ENCODE assay signal across 15 cellular contexts in genomic region chr10:73937333-73938020, GRCh38. TPM values are rescaled to one million over a fixed set of nuclear protein-coding genes. Genes with fewer than 3 reads are reported as not detected.
DNase-seq lines count a peak whose midpoint lies in the region; ATAC-seq and TF ChIP-seq lines count a peak whose summit lies in the region.
"Had no signal": no experiment of that assay in that cellular context is flagged by ENCODE, and none has a peak within 500 bp of the region (broad histone marks: within the 10 kb centered on the region; RNA-seq: fewer than 3 reads in every experiment).

No MANE protein-coding gene starts in this region.

- peak overlapping the region; percentile 34 for H3K27ac Mint-ChIP-seq in Calu3 (ENCODE audit: unreplicated experiment)
- no peak overlapping the region for H3K27ac Mint-ChIP-seq in activated CD8-positive, alpha-beta memory T cell treated with anti-CD3 and anti-CD28 coated beads, Interleukin-2, amount 10 ng/mL, durations not matched to agents 7 days and 5 days
- H3K27ac Mint-ChIP-seq: activated B cell treated with CpG ODN at 0.5 μM for 24 hours, endodermal cell had no signal

- CTCF ChIA-PET in Calu3 (lab: Charles Lee), result no interaction called here
- CTCF ChIA-PET in activated CD8-positive, alpha-beta memory T cell treated with anti-CD3 and anti-CD28 coated beads, Interleukin-2, amount 10 ng/mL, durations not matched to agents 7 days and 5 days (lab: Charles Lee), result interaction anchor here (0.9 to 17.6 kb wide), 4 partner anchors 13 to 51 kb away, joined by 3 to 642 read pairs (median 3); no protein-coding TSS in a partner anchor

- H2AK5ac ChIP-seq in trophoblast cell (ENCODE audit: low read length), result no peak overlapping the region

- H3K18ac ChIP-seq in trophoblast cell (ENCODE audit: low read length), result no peak overlapping the region

- peak overlapping the region; percentile 7 for H4K91ac ChIP-seq in trophoblast cell (ENCODE audit: low read depth, low read length)

- peaks cover 11% of the 10 kb centered on the region for H3K79me1 ChIP-seq in trophoblast cell (ENCODE audit: low read length)

- no peak overlapping the region for H3K4me3 Mint-ChIP-seq in Calu3 (ENCODE audit: low read depth, unreplicated experiment)
- H3K4me3 Mint-ChIP-seq in activated CD8-positive, alpha-beta memory T cell treated with anti-CD3 and anti-CD28 coated beads, Interleukin-2, amount 10 ng/mL, durations not matched to agents 7 days and 5 days, result no peak overlapping the region
- H3K4me3 Mint-ChIP-seq: activated B cell treated with CpG ODN at 0.5 μM for 24 hours; endodermal cell; naive thymus-derived CD4-positive, alpha-beta T cell had no signal

- H3K36me3 Mint-ChIP-seq in Calu3 (ENCODE audit: insufficient read depth, unreplicated experiment), result peaks cover 7% of the 10 kb centered on the region
- H3K36me3 Mint-ChIP-seq in activated CD8-positive, alpha-beta memory T cell treated with anti-CD3 and anti-CD28 coated beads, Interleukin-2, amount 10 ng/mL, durations not matched to agents 7 days and 5 days, result no peaks in the 10 kb centered on the region

- H3K4me1 Mint-ChIP-seq in Calu3 (ENCODE audit: low read depth, unreplicated experiment), result peaks cover 67% of the 10 kb centered on the region
- peaks cover 20% of the 10 kb centered on the region for H3K4me1 Mint-ChIP-seq in activated CD8-positive, alpha-beta memory T cell treated with anti-CD3 and anti-CD28 coated beads, Interleukin-2, amount 10 ng/mL, durations not matched to agents 7 days and 5 days

- H3K27ac ChIP-seq in trophoblast cell (ENCODE audit: low read depth, low read length), result no peak overlapping the region

- H3K79me2 ChIP-seq in trophoblast cell (ENCODE audit: control insufficient read depth, insufficient read depth, low read length, poor library complexity), result no peaks in the 10 kb centered on the region

- H3K9me3 Mint-ChIP-seq in Calu3 (ENCODE audit: low read depth, unreplicated experiment), result no peaks in the 10 kb centered on the region
- H3K9me3 Mint-ChIP-seq in activated CD8-positive, alpha-beta memory T cell treated with anti-CD3 and anti-CD28 coated beads, Interleukin-2, amount 10 ng/mL, durations not matched to agents 7 days and 5 days (ENCODE audit: low read depth), result no peaks in the 10 kb centered on the region
- H3K9me3 Mint-ChIP-seq: activated B cell treated with CpG ODN at 0.5 μM for 24 hours; endodermal cell; naive thymus-derived CD4-positive, alpha-beta T cell had no signal

- H3K36me3 ChIP-seq in trophoblast cell (ENCODE audit: control insufficient read depth in 1 of 2, insufficient read depth in 2 of 2, low read length in 2 of 2), result no peaks in the 10 kb centered on the region

- H3K27me3 Mint-ChIP-seq in Calu3 (ENCODE audit: unreplicated experiment), result no peaks in the 10 kb centered on the region
- H3K27me3 Mint-ChIP-seq in activated CD8-positive, alpha-beta memory T cell treated with anti-CD3 and anti-CD28 coated beads, Interleukin-2, amount 10 ng/mL, durations not matched to agents 7 days and 5 days, result peaks cover 4% of the 10 kb centered on the region
- H3K27me3 Mint-ChIP-seq: activated B cell treated with CpG ODN at 0.5 μM for 24 hours had no signal

- H4K8ac ChIP-seq in trophoblast cell (ENCODE audit: low read depth, low read length), result no peak overlapping the region

- H3K9me3 ChIP-seq in trophoblast cell (ENCODE audit: insufficient read depth, low read depth, low read length), result no peaks in the 10 kb centered on the region

- DNase-seq in Calu3 (no peak), T1000 (lab: John Stamatoyannopoulos, UW) (peak; percentile 48), fibroblast of the aortic adventitia (ENCODE audit: low read depth) (peak; percentile 61), trophoblast cell (no peak), NCI-H526 (lab: John Stamatoyannopoulos, UW) (no peak), NCI-H146 (lab: John Stamatoyannopoulos, UW) (no peak), NCI-H1048 (lab: John Stamatoyannopoulos, UW) (no peak)
- DNase-seq in activated CD8-positive, alpha-beta memory T cell treated with anti-CD3 and anti-CD28 coated beads, Interleukin-2, amount 10 ng/mL, durations not matched to agents 7 days and 5 days, result no peak
- DNase-seq: activated B cell treated with CpG ODN at 0.5 μM for 24 hours; activated T-cell treated with anti-CD3 and anti-CD28 coated beads, Interleukin-2, amount 50 U/mL, for 48 hours; aorta; DND-41; endodermal cell; naive thymus-derived CD4-positive, alpha-beta T cell; stimulated activated CD4-positive, alpha-beta T cell treated with anti-CD3 and anti-CD28 coated beads, Interleukin-12 subunit alpha, Interleukin-12 subunit beta, amount 100 ng/mL, for 4 hours had no signal

- no peak overlapping the region for H3K4me3 ChIP-seq in fibroblast of the aortic adventitia (ENCODE audit: low read depth, low read length)
- H3K4me3 ChIP-seq in trophoblast cell (ENCODE audit: low read depth, low read length), result no peak overlapping the region

- no peak overlapping the region for H3K4ac ChIP-seq in trophoblast cell (ENCODE audit: low read depth, low read length)

- TF ChIP-seq CTCF in Calu3 (IDR thresholded peaks at IDR 0.05; ENCODE audit: unreplicated experiment) (no peak), fibroblast of the aortic adventitia (IDR thresholded peaks at IDR 0.05; ENCODE audit: insufficient read depth, low read length) (no peak)

- H4K12ac ChIP-seq in trophoblast cell (ENCODE audit: low read depth, low read length), result no peak overlapping the region

- H3K9ac ChIP-seq in trophoblast cell (ENCODE audit: low read length), result no peak overlapping the region

- no peak overlapping the region for H3K14ac ChIP-seq in trophoblast cell (ENCODE audit: low read length)

- H2BK12ac ChIP-seq in trophoblast cell (ENCODE audit: low read length), result no peak overlapping the region

- H2BK120ac ChIP-seq in trophoblast cell (ENCODE audit: insufficient read depth, low read length, poor library complexity), result no peak overlapping the region

- WGBS in trophoblast cell (ENCODE audit: extremely low coverage, insufficient coverage, insufficient read length), result no CpG with 5 or more reads among the region's 4 CpGs

- BruUV-seq in Calu3 (replicated peaks; lab: Mats Ljungman, UMichigan), result no TSS peak

- no peak for ATAC-seq in activated CD8-positive, alpha-beta memory T cell treated with anti-CD3 and anti-CD28 coated beads, Interleukin-2, amount 10 ng/mL, durations not matched to agents 7 days and 5 days
- ATAC-seq: naive thymus-derived CD4-positive, alpha-beta T cell had no signal

- H3K23ac ChIP-seq in trophoblast cell (ENCODE audit: low read length), result no peak overlapping the region

- peaks cover 0 to 6% of the 10 kb centered on the region in 2 experiments for H3K4me1 ChIP-seq in trophoblast cell (ENCODE audit: control insufficient read depth in 1 of 2, insufficient read depth in 2 of 2, low read length in 2 of 2)

- H3K4me2 ChIP-seq in trophoblast cell (ENCODE audit: low read length), result no peak overlapping the region

- intact Hi-C loops in Calu3 (cut with micrococcal nuclease; ENCODE audit: unreplicated experiment), result no loop called here

- H2AFZ ChIP-seq in trophoblast cell (ENCODE audit: insufficient read depth, low read length, poor library complexity), result no peak overlapping the region

- no peak overlapping the region for H2BK5ac ChIP-seq in trophoblast cell (ENCODE audit: low read depth, low read length, poor library complexity)

- H3K27me3 ChIP-seq in trophoblast cell (ENCODE audit: insufficient read depth, low read length), result no peaks in the 10 kb centered on the region

RNA-seq across cellular contexts. Expression of gene PLAU, which starts 26.5 kb away (rescaled TPM):
- total RNA-seq in Calu3 (2022), result 655 and 706 TPM in 2 replicates
- total RNA-seq in fibroblast of the aortic adventitia (ENCODE audit: low replicate concordance), result 21.6 and 24.9 TPM in 2 replicates
- 5.6 and 6.2 TPM in 2 replicates for polyA plus RNA-seq in trophoblast cell (2013)
- 1 to 10 TPM; 2.2 to 4.8 TPM for total RNA-seq in activated CD8-positive, alpha-beta memory T cell treated with anti-CD3 and anti-CD28 coated beads, Interleukin-2, amount 10 ng/mL, durations not matched to agents 7 days and 5 days
- total RNA-seq: activated B cell treated with CpG ODN at 0.5 μM for 24 hours had no signal
- polyA plus RNA-seq: naive thymus-derived CD4-positive, alpha-beta T cell had no signal

Comparison
In these comparisons a context has a peak if more than half of its experiments do, and no peak if none do; other contexts are left out.
1. DNase-seq: peak in T1000 (single experiment) and fibroblast of the aortic adventitia (single experiment); none in Calu3 (single experiment), trophoblast cell (0 of 2), NCI-H526 (0 of 2), NCI-H146 (single experiment), activated CD8-positive, alpha-beta memory T cell treated with anti-CD3 and anti-CD28 coated beads, Interleukin-2, amount 10 ng/mL, durations not matched to agents 7 days and 5 days (single experiment) and NCI-H1048 (single experiment).
2. RNA of gene PLAU, which starts 26.5 kb away (total RNA-seq): 655 to 706 TPM in Calu3; 21.6 to 24.9 TPM in fibroblast of the aortic adventitia and 2.2 to 4.8 TPM in activated CD8-positive, alpha-beta memory T cell treated with anti-CD3 and anti-CD28 coated beads, Interleukin-2, amount 10 ng/mL, durations not matched to agents 7 days and 5 days; every median in the first group is over 10 times any median in the second.